Comparison of ENCODE assay signal across 30 cellular contexts in genomic region chr16:86814256-86814655, GRCh38.
"Had no signal": no experiment of that assay in that cellular context is flagged by ENCODE, and none has a peak within 500 bp of the region (broad histone marks: within the 10 kb centered on the region; RNA-seq: fewer than 3 reads in every experiment).

No MANE protein-coding gene starts in this region.

- H3K36me3 ChIP-seq: adrenal gland, gastrocnemius medialis, heart right ventricle had no signal

- H3K4me3 ChIP-seq: adrenal gland, gastrocnemius medialis, heart right ventricle, hepatocyte had no signal

- H3K4me2 ChIP-seq: hepatocyte had no signal

- H3K27ac ChIP-seq: adrenal gland, gastrocnemius medialis, heart right ventricle, hepatocyte had no signal

- H3K79me2 ChIP-seq: hepatocyte had no signal

- ATAC-seq: activated CD4-positive, alpha-beta T cell treated with anti-CD3 and anti-CD28 coated beads for 36 hours; activated CD8-positive, alpha-beta memory T cell treated with anti-CD3 and anti-CD28 coated beads, Interleukin-2, amount 10 ng/mL, durations not matched to agents 7 days and 5 days; activated CD8-positive, alpha-beta T cell treated with anti-CD3 and anti-CD28 coated beads, Interleukin-2, amount 10 ng/mL, durations not matched to agents 7 days and 5 days; activated naive CD8-positive, alpha-beta T cell treated with anti-CD3 and anti-CD28 coated beads, Interleukin-2, amount 50 U/mL, for 24 hours; effector memory CD8-positive, alpha-beta T cell; esophagus mucosa; gastrocnemius medialis; heart right ventricle; T-helper 17 cell had no signal

- DNase-seq: activated CD4-positive, alpha-beta memory T cell treated with anti-CD3 and anti-CD28 coated beads for 36 hours; activated CD4-positive, alpha-beta T cell treated with anti-CD3 and anti-CD28 coated beads for 36 hours; activated CD4-positive, alpha-beta T cell treated with anti-CD3 and anti-CD28 coated beads, Interleukin-2, amount 10 ng/mL, durations not matched to agents 24 days and 14 days; activated CD4-positive, CD25-positive, alpha-beta regulatory T cell; activated CD4-positive, CD25-positive, alpha-beta regulatory T cell treated with anti-CD3 and anti-CD28 coated beads, Interleukin-2, amount 50 U/mL, for 72 hours; activated CD8-positive, alpha-beta memory T cell treated with anti-CD3 and anti-CD28 coated beads, Interleukin-2, amount 10 ng/mL, durations not matched to agents 7 days and 5 days; activated CD8-positive, alpha-beta memory T cell treated with anti-CD3 and anti-CD28 coated beads, Interleukin-2, amount 50 U/mL, for 4 hours; activated CD8-positive, alpha-beta T cell treated with anti-CD3 and anti-CD28 coated beads, Interleukin-2, amount 10 ng/mL, durations not matched to agents 7 days and 5 days; activated effector memory CD4-positive, alpha-beta T cell treated with anti-CD3 and anti-CD28 coated beads, Interleukin-2, amount 50 U/mL, for 16 hours; activated naive CD4-positive, alpha-beta T cell treated with anti-CD3 and anti-CD28 coated beads for 36 hours; activated naive CD8-positive, alpha-beta T cell treated with anti-CD3 and anti-CD28 coated beads for 36 hours; activated naive CD8-positive, alpha-beta T cell treated with anti-CD3 and anti-CD28 coated beads, Interleukin-2, amount 50 U/mL, for 24 hours; activated T-cell treated with anti-CD3 and anti-CD28 coated beads, Interleukin-2, amount 50 U/mL, for 1 hour; activated T-cell treated with anti-CD3 and anti-CD28 coated beads, Interleukin-2, amount 50 U/mL, for 48 hours; adrenal gland; amygdala; aorta; caudate nucleus; cortex of kidney; dermis blood vessel endothelial cell; effector CD4-positive, alpha-beta T cell; effector memory CD8-positive, alpha-beta T cell; foreskin fibroblast; gastrocnemius medialis; glutamatergic neuron; heart right ventricle; T-helper 1 cell; T-helper 17 cell had no signal

- H3K9me3 ChIP-seq: adrenal gland, gastrocnemius medialis, heart right ventricle had no signal

- H3K4me1 ChIP-seq: adrenal gland had no signal

- H2AFZ ChIP-seq: hepatocyte had no signal
